Comparison of ENCODE assay signal across 14 cellular contexts in genomic region chr7:7789551-7789988, GRCh38.
A peak's percentile ranks its signal among the peaks of the same experiment; 100 is the strongest.
DNase-seq lines count a peak whose midpoint lies in the region; ATAC-seq, FAIRE-seq and TF ChIP-seq lines count a peak whose summit lies in the region.
"Had no signal": no experiment of that assay in that cellular context is flagged by ENCODE, and none has a peak within 500 bp of the region (broad histone marks: within the 10 kb centered on the region; RNA-seq: fewer than 3 reads in every experiment).

No MANE protein-coding gene starts in this region.

- no peaks in the 10 kb centered on the region for H3K4me1 Mint-ChIP-seq in immature natural killer cell

- H3K36me3 ChIP-seq in KMS-11 (ENCODE audit: insufficient read depth): no peaks in the 10 kb centered on the region
- H3K36me3 ChIP-seq: upper lobe of right lung had no signal

- no peaks in the 10 kb centered on the region for H3K27me3 ChIP-seq in KMS-11 (ENCODE audit: insufficient read depth, low read depth)
- H3K27me3 ChIP-seq: upper lobe of right lung had no signal

- peak; percentile 94 for ATAC-seq in GM19455 (IDR thresholded peaks at IDR 0.05; ENCODE audit: unreplicated experiment)
- peak; percentile 97 for ATAC-seq in HG02852 (IDR thresholded peaks at IDR 0.05; ENCODE audit: unreplicated experiment)
- ATAC-seq: upper lobe of right lung had no signal

- peak; percentile 84 for FAIRE-seq in GM18507 (lab: Jason Lieb, UNC)

- peaks cover 8 to 21% (median 16%) of the 10 kb centered on the region in 3 donors for H3K36me3 Mint-ChIP-seq in immature natural killer cell

- TF ChIP-seq CTCF in KMS-11 (conservative IDR thresholded peaks at IDR 0.05; ENCODE audit: low read depth, low read length): no peak

- peak overlapping the region; percentile 54 for H3K4me2 ChIP-seq in KMS-11

- no peak overlapping the region for H3K27ac ChIP-seq in KMS-11
- H3K27ac ChIP-seq: RWPE1, upper lobe of right lung had no signal

- DNase-seq in GM18507 (ENCODE audit: extremely low spot score, insufficient read length, low read depth) (no peak), A172 (ENCODE audit: low spot score) (no peak), immature natural killer cell (no peak), DMS153 (lab: John Stamatoyannopoulos, UW) (no peak), NCI-H1417 (lab: John Stamatoyannopoulos, UW) (no peak)
- DNase-seq: activated naive CD8-positive, alpha-beta T cell treated with anti-CD3 and anti-CD28 coated beads, Interleukin-2, amount 10 ng/mL, durations not matched to agents 7 days and 5 days; CD8-positive, alpha-beta memory T cell; glutamatergic neuron; IMR-90; upper lobe of right lung had no signal

- no peaks in the 10 kb centered on the region for H3K9me3 Mint-ChIP-seq in immature natural killer cell
- H3K9me3 Mint-ChIP-seq: activated naive CD8-positive, alpha-beta T cell treated with anti-CD3 and anti-CD28 coated beads, Interleukin-2, amount 10 ng/mL, durations not matched to agents 7 days and 5 days had no signal

- no peaks in the 10 kb centered on the region for H3K79me2 ChIP-seq in KMS-11 (ENCODE audit: insufficient read depth, low read depth)

- H3K4me3 Mint-ChIP-seq in immature natural killer cell: no peak overlapping the region
- H3K4me3 Mint-ChIP-seq: activated naive CD8-positive, alpha-beta T cell treated with anti-CD3 and anti-CD28 coated beads, Interleukin-2, amount 10 ng/mL, durations not matched to agents 7 days and 5 days; CD8-positive, alpha-beta memory T cell had no signal

- H3K27ac Mint-ChIP-seq in immature natural killer cell: no peak overlapping the region
- H3K27ac Mint-ChIP-seq: activated naive CD8-positive, alpha-beta T cell treated with anti-CD3 and anti-CD28 coated beads, Interleukin-2, amount 10 ng/mL, durations not matched to agents 7 days and 5 days; CD8-positive, alpha-beta memory T cell had no signal

- no peak overlapping the region for H3K4me3 ChIP-seq in KMS-11 (IDR thresholded peaks at IDR 0.05; ENCODE audit: insufficient read depth, low read depth, low read length)
- H3K4me3 ChIP-seq: upper lobe of right lung had no signal

- H4K20me1 ChIP-seq in KMS-11 (ENCODE audit: insufficient read depth): no peaks in the 10 kb centered on the region

- H3K27me3 Mint-ChIP-seq in immature natural killer cell (ENCODE audit: low read depth in 3 of 3): peaks cover 0 to 5% (median 2%) of the 10 kb centered on the region in 3 donors
- H3K27me3 Mint-ChIP-seq: activated naive CD8-positive, alpha-beta T cell treated with anti-CD3 and anti-CD28 coated beads, Interleukin-2, amount 10 ng/mL, durations not matched to agents 7 days and 5 days; CD8-positive, alpha-beta memory T cell had no signal

- peak overlapping the region; percentile 3; the same call in 1 of the 2 replicates for H2AFZ ChIP-seq in KMS-11 (ENCODE audit: low read depth)

- no peak overlapping the region for H3K9ac ChIP-seq in KMS-11

- peaks cover 23% of the 10 kb centered on the region for H3K4me1 ChIP-seq in KMS-11 (ENCODE audit: low read depth, poor library complexity, severe bottlenecking)
- H3K4me1 ChIP-seq: upper lobe of right lung had no signal
